Comparison of ENCODE assay signal across 8 cellular contexts in genomic region chr11:124738713-124739478, GRCh38. TPM values are rescaled to one million over a fixed set of nuclear protein-coding genes. Genes with fewer than 3 reads are reported as not detected.
A peak's percentile ranks its signal among the peaks of the same experiment; 100 is the strongest.
DNase-seq lines count a peak whose midpoint lies in the region; TF ChIP-seq lines count a peak whose summit lies in the region.

No MANE protein-coding gene starts in this region.

- H4K20me1 ChIP-seq in PC-9 (ENCODE audit: insufficient read depth), result no peaks in the 10 kb centered on the region

- no peaks in the 10 kb centered on the region for H3K9me2 ChIP-seq in PC-9 (ENCODE audit: insufficient read depth)

- WGBS in endodermal cell (ENCODE audit: insufficient coverage in 1 of 2, insufficient read length in 1 of 2), 2 experiments, result 83 to 97% methylated on average over 15 to 21 of the region's 21 CpGs

- H3K9ac ChIP-seq in ES-I3 (ENCODE audit: low read depth, low read length) (peak overlapping the region; percentile 31; the same call in 1 of the 2 replicates), endodermal cell (ENCODE audit: extremely low read depth, low read length, poor library complexity, severe bottlenecking) (no peak overlapping the region)

- H3K4me3 Mint-ChIP-seq in endodermal cell (peak overlapping the region; percentile 57), progenitor cell of endocrine pancreas (ENCODE audit: low read depth) (peak overlapping the region; percentile 57)

- H3K36me3 Mint-ChIP-seq in endodermal cell (ENCODE audit: low read depth) (no peaks in the 10 kb centered on the region), progenitor cell of endocrine pancreas (ENCODE audit: insufficient read depth) (no peaks in the 10 kb centered on the region)

- H3K9me3 ChIP-seq in ES-I3 (ENCODE audit: control insufficient read depth, insufficient read depth, low read length) (no peaks in the 10 kb centered on the region), PC-9 (ENCODE audit: insufficient read depth, low read depth) (no peaks in the 10 kb centered on the region), endodermal cell (ENCODE audit: control insufficient read depth, low read length) (no peaks in the 10 kb centered on the region)

- intact Hi-C loops in PC-9 (cut with micrococcal nuclease; ENCODE audit: unreplicated experiment), result no loop called here

- H3K4me1 Mint-ChIP-seq in endodermal cell, result peaks cover 14% of the 10 kb centered on the region
- peaks cover 7% of the 10 kb centered on the region for H3K4me1 Mint-ChIP-seq in progenitor cell of endocrine pancreas (ENCODE audit: low read depth)

- peak overlapping the region; percentile 99 for H3K4me2 ChIP-seq in PC-9

- no peaks in the 10 kb centered on the region for H3K79me2 ChIP-seq in PC-9 (ENCODE audit: low read depth)

- H3K4me1 ChIP-seq in ES-I3 (ENCODE audit: insufficient read depth, low read length), result 0 out of 2 replicates have a peak, but pooled peaks cover 3% of the 10 kb centered on the region
- H3K4me1 ChIP-seq in PC-9 (replicated peaks; ENCODE audit: insufficient read depth), result peaks cover 3% of the 10 kb centered on the region; the same call in 1 of the 2 replicates
- H3K4me1 ChIP-seq in endodermal cell (ENCODE audit: control insufficient read depth, insufficient read depth, low read length), result no peaks in the 10 kb centered on the region

- peak overlapping the region; percentile 76; the same call in 1 of the 2 replicates for H2AFZ ChIP-seq in PC-9

- TF ChIP-seq CTCF in PC-9 (conservative IDR thresholded peaks at IDR 0.05) (no peak), endodermal cell (conservative IDR thresholded peaks at IDR 0.05) (no peak), progenitor cell of endocrine pancreas (IDR thresholded peaks at IDR 0.05; ENCODE audit: unreplicated experiment) (no peak)

- no peaks in the 10 kb centered on the region for H3K9me3 Mint-ChIP-seq in endodermal cell
- H3K9me3 Mint-ChIP-seq in progenitor cell of endocrine pancreas (ENCODE audit: low read depth), result no peaks in the 10 kb centered on the region

- H3F3A ChIP-seq in PC-9 (ENCODE audit: insufficient read depth, low read depth), result peaks cover 13% of the 10 kb centered on the region; the same call in 1 of the 2 replicates

- no peak overlapping the region for H3K27ac ChIP-seq in PC-9
- no peak overlapping the region for H3K27ac ChIP-seq in endodermal cell (ENCODE audit: low read depth, low read length)

- CTCF ChIA-PET in PC-9 (lab: Charles Lee), result no interaction called here

- no peak overlapping the region for H3K27ac Mint-ChIP-seq in endodermal cell
- H3K27ac Mint-ChIP-seq in progenitor cell of endocrine pancreas, result peak overlapping the region; percentile 17

- no TSS peak for BruUV-seq in PC-9 (replicated peaks; lab: Mats Ljungman, UMichigan)

- H3K4me3 ChIP-seq in PC-9 (peak overlapping the region; percentile 73; the same call in 1 of the 2 replicates), endodermal cell (ENCODE audit: low read length) (peak overlapping the region; percentile 57)

- POLR2A ChIA-PET in PC-9 (lab: Charles Lee; ENCODE audit: unreplicated experiment), result interaction anchor here (1.0 kb wide), 1 partner anchor 14 kb away, joined by 4 read pairs; no protein-coding TSS in a partner anchor

- peaks cover 90% of the 10 kb centered on the region for H3K27me3 Mint-ChIP-seq in endodermal cell (ENCODE audit: insufficient read depth)
- peaks cover 90% of the 10 kb centered on the region for H3K27me3 Mint-ChIP-seq in progenitor cell of endocrine pancreas

- no peaks in the 10 kb centered on the region; the same call in 1 of the 2 replicates for H3K27me3 ChIP-seq in PC-9 (ENCODE audit: insufficient read depth, low read depth)
- peaks cover 82% of the 10 kb centered on the region for H3K27me3 ChIP-seq in endodermal cell (ENCODE audit: control insufficient read depth, insufficient read depth, low read length, poor library complexity, severe bottlenecking)

- H3K36me3 ChIP-seq in ES-I3 (ENCODE audit: insufficient read depth, low read length) (no peaks in the 10 kb centered on the region), PC-9 (ENCODE audit: low read depth) (no peaks in the 10 kb centered on the region), endodermal cell (ENCODE audit: control insufficient read depth, insufficient read depth, low read length) (no peaks in the 10 kb centered on the region)

- DNase-seq in PC-9 (no peak), endodermal cell (no peak), progenitor cell of endocrine pancreas (ENCODE audit: low spot score, unreplicated experiment) (no peak), SIG-M5 (lab: John Stamatoyannopoulos, UW) (no peak), GM03348 (ENCODE audit: low spot score) (no peak), mesenteric fat pad (ENCODE audit: low spot score) (no peak), medulla oblongata (ENCODE audit: extremely low spot score) (no peak)

RNA-seq across cellular contexts. Expression of gene NRGN, which starts 0.8 kb away (rescaled TPM):
- total RNA-seq in PC-9 (2021) (6.8 and 10.2 TPM in 2 replicates), endodermal cell (1 to 10 TPM; 4.7 to 8.9 TPM), progenitor cell of endocrine pancreas (4.9 and 5.9 TPM in 2 replicates), mesenteric fat pad (4.0 TPM)
- 18.7 TPM for polyA plus RNA-seq in endodermal cell (2013, experiment 1 of 2)
- polyA plus RNA-seq in endodermal cell (2013, experiment 2 of 2), result 21.5 TPM

RNA-seq across cellular contexts. Expression of gene VSIG2, which starts 13.2 kb away (rescaled TPM):
- 12.4 and 13.6 TPM in 2 replicates for total RNA-seq in PC-9 (2021)
- 1 to 10 TPM; 1.1 to 3.4 TPM for total RNA-seq in endodermal cell
- polyA plus RNA-seq in endodermal cell (2013, experiment 1 of 2), result not detected
- polyA plus RNA-seq in endodermal cell (2013, experiment 2 of 2), result not detected
- 1.8 and 2.6 TPM in 2 replicates for total RNA-seq in progenitor cell of endocrine pancreas
- 2.0 TPM for total RNA-seq in mesenteric fat pad

RNA-seq across cellular contexts. Expression of gene ESAM, which starts 23.2 kb away (rescaled TPM):
- 13.5 and 15.3 TPM in 2 replicates for total RNA-seq in PC-9 (2021)
- total RNA-seq in endodermal cell, result under 1 TPM; 0.31 to 0.68 TPM
- 1.4 TPM for polyA plus RNA-seq in endodermal cell (2013, experiment 1 of 2)
- 1.7 TPM for polyA plus RNA-seq in endodermal cell (2013, experiment 2 of 2)
- 1.4 and 1.6 TPM in 2 replicates for total RNA-seq in progenitor cell of endocrine pancreas
- total RNA-seq in mesenteric fat pad, result 84.0 TPM
